27 cellular contexts compared by ENCODE assay signal in the genomic region with DNA sequence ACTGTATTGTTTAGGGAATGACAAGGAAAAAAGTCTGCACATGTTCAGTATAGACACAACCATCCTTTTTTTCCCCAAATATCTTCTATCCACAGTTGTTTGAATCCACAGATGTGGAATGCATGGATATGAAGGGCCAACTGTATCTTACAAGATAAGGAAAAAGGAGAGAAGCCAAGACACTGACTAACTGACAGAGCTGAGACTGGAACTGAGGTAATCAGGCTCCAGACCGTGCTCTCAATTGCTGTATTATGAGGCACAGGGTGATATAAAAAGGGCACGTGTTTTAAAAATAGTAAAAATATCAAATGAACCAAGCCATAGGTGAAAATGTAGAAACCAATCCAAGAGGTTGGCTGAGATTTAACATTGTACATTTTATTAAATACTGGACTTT.
"Had no signal": no experiment of that assay in that cellular context is flagged by ENCODE, and none has a peak within 500 bp of the region (broad histone marks: within the 10 kb centered on the region; RNA-seq: fewer than 3 reads in every experiment).

No MANE protein-coding gene starts in this region.

- H3K27ac Mint-ChIP-seq: activated CD4-positive, alpha-beta memory T cell treated with anti-CD3 and anti-CD28 coated beads, Interleukin-2, amount 10 ng/mL, durations not matched to agents 7 days and 5 days; activated CD4-positive, alpha-beta T cell treated with anti-CD3 and anti-CD28 coated beads, Interleukin-2, amount 10 ng/mL, durations not matched to agents 7 days and 5 days; activated T-cell treated with anti-CD3 and anti-CD28 coated beads, Interleukin-2, amount 50 U/mL, for 24 hours; T-helper 1 cell treated with Interleukin-12 subunit alpha and Interleukin-12 subunit beta and Interleukin-4 antibody, amounts not matched to agents 30 μg/mL and 1 μg/mL, for 36 hours; WTC11 had no signal

- H3K9me3 Mint-ChIP-seq: activated CD4-positive, alpha-beta memory T cell treated with anti-CD3 and anti-CD28 coated beads, Interleukin-2, amount 10 ng/mL, durations not matched to agents 7 days and 5 days; activated CD4-positive, alpha-beta T cell treated with anti-CD3 and anti-CD28 coated beads, Interleukin-2, amount 10 ng/mL, durations not matched to agents 7 days and 5 days; activated T-cell treated with anti-CD3 and anti-CD28 coated beads, Interleukin-2, amount 50 U/mL, for 24 hours; T-helper 1 cell treated with Interleukin-12 subunit alpha and Interleukin-12 subunit beta and Interleukin-4 antibody, amounts not matched to agents 30 μg/mL and 1 μg/mL, for 36 hours; WTC11 had no signal

- H3K4me3 ChIP-seq: breast epithelium, colonic mucosa, lower lobe of right lung, pancreas, psoas muscle, suprapubic skin, tibial artery had no signal

- H3K27me3 Mint-ChIP-seq: activated CD4-positive, alpha-beta memory T cell treated with anti-CD3 and anti-CD28 coated beads, Interleukin-2, amount 10 ng/mL, durations not matched to agents 7 days and 5 days; activated CD4-positive, alpha-beta T cell treated with anti-CD3 and anti-CD28 coated beads, Interleukin-2, amount 10 ng/mL, durations not matched to agents 7 days and 5 days; activated T-cell treated with anti-CD3 and anti-CD28 coated beads, Interleukin-2, amount 50 U/mL, for 24 hours had no signal

- H3K4me1 Mint-ChIP-seq: activated CD4-positive, alpha-beta T cell treated with anti-CD3 and anti-CD28 coated beads, Interleukin-2, amount 10 ng/mL, durations not matched to agents 7 days and 5 days; WTC11 had no signal

- DNase-seq: activated CD4-positive, alpha-beta memory T cell treated with anti-CD3 and anti-CD28 coated beads, Interleukin-2, amount 10 ng/mL, durations not matched to agents 7 days and 5 days; activated CD4-positive, alpha-beta T cell treated with anti-CD3 and anti-CD28 coated beads for 1 hour; activated CD4-positive, alpha-beta T cell treated with anti-CD3 and anti-CD28 coated beads, Interleukin-2, amount 10 ng/mL, durations not matched to agents 7 days and 5 days; activated CD8-positive, alpha-beta memory T cell treated with anti-CD3 and anti-CD28 coated beads, Interleukin-2, amount 50 U/mL, for 48 hours; activated gamma-delta T cell; activated naive CD4-positive, alpha-beta T cell treated with anti-CD3 and anti-CD28 coated beads, Interleukin-2, amount 50 U/mL, for 16 hours; activated T-cell treated with anti-CD3 and anti-CD28 coated beads, Interleukin-2, amount 50 U/mL, for 24 hours; amygdala; colonic mucosa; effector CD8-positive, alpha-beta T cell; foreskin fibroblast; head of caudate nucleus; lower lobe of right lung; mesendoderm; nucleus accumbens; pancreas; psoas muscle; SK-N-SH; stimulated activated CD4-positive, alpha-beta T cell treated with anti-CD3 and anti-CD28 coated beads, Interleukin-15, amount 100 ng/mL, for 24 hours; stimulated activated CD4-positive, alpha-beta T cell treated with anti-CD3 and anti-CD28 coated beads, Interleukin-2, amount 100 ng/mL, for 24 hours; stimulated activated naive CD4-positive, alpha-beta T cell; SW 1271; tibial artery had no signal

- H3K4me3 Mint-ChIP-seq: activated CD4-positive, alpha-beta memory T cell treated with anti-CD3 and anti-CD28 coated beads, Interleukin-2, amount 10 ng/mL, durations not matched to agents 7 days and 5 days; activated CD4-positive, alpha-beta T cell treated with anti-CD3 and anti-CD28 coated beads, Interleukin-2, amount 10 ng/mL, durations not matched to agents 7 days and 5 days; activated T-cell treated with anti-CD3 and anti-CD28 coated beads, Interleukin-2, amount 50 U/mL, for 24 hours; T-helper 1 cell treated with Interleukin-12 subunit alpha and Interleukin-12 subunit beta and Interleukin-4 antibody, amounts not matched to agents 30 μg/mL and 1 μg/mL, for 36 hours; WTC11 had no signal

- ATAC-seq: lower lobe of right lung, pancreas, psoas muscle, WTC11 had no signal
